ENCODE assay signal across 7 cellular contexts in the genomic region with DNA sequence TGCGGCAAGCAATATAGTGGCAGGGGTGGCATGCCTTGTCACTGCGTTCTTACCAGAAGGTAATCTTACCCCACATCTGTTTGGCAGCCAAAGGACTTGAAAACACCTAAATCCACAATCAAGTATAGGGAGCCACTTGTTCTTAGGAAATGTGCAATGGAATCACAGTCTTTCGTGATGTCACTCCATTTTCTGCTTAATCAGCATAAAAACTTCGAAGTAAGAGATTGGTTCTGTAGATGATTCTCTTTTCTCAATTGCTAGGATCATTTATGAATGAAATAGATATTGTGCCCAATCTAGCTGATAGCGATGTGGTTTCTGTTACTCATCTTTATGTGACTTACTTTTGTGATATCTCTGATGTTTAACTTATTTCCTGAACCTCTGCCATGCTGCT.
"Had no signal": no experiment of that assay in that cellular context is flagged by ENCODE, and none has a peak within 500 bp of the region (broad histone marks: within the 10 kb centered on the region; RNA-seq: fewer than 3 reads in every experiment).

No MANE protein-coding gene starts in this region.

- ATAC-seq: GM23338, HCT116 had no signal

- H3K4me2 ChIP-seq: GM23338 had no signal

- H3K36me3 ChIP-seq: HAP-1 had no signal

- H3K4me1 ChIP-seq: HAP-1 had no signal

- DNase-seq: H7, HFFc6, KG1 had no signal

- H3K9me3 ChIP-seq: HAP-1 had no signal

- H3K4me3 ChIP-seq: GM23338, HAP-1 had no signal

- H2AFZ ChIP-seq: GM23338 had no signal

- H3K27ac ChIP-seq: HL-60 had no signal
